ENCODE assay signal across 13 cellular contexts in genomic region chr11:111733655-111734088, GRCh38. TPM values are rescaled to one million over a fixed set of nuclear protein-coding genes. Genes with fewer than 3 reads are reported as not detected.
A peak's percentile ranks its signal among the peaks of the same experiment; 100 is the strongest.
DNase-seq lines count a peak whose midpoint lies in the region; ATAC-seq, FAIRE-seq and TF ChIP-seq lines count a peak whose summit lies in the region.
"Had no signal": no experiment of that assay in that cellular context is flagged by ENCODE, and none has a peak within 500 bp of the region (broad histone marks: within the 10 kb centered on the region; RNA-seq: fewer than 3 reads in every experiment).

No MANE protein-coding gene starts in this region.

- no peak overlapping the region for H3K4ac ChIP-seq in H1 (replicated peaks; ENCODE audit: insufficient read length, low read depth, low read length)

- DNase-seq in Panc1 (ENCODE audit: low read depth, low spot score) = no peak
- DNase-seq in H1 (ENCODE audit: low read depth in 1 of 2, low spot score in 2 of 2) = no peak
- DNase-seq in NCI-H526 treated with DMSO at 0.1 percent for 48 hours (lab: John Stamatoyannopoulos, UW) = no peak
- no peak for DNase-seq in effector CD4-positive, alpha-beta T cell
- no peak for DNase-seq in activated CD4-positive, CD25-positive, alpha-beta regulatory T cell treated with anti-CD3 and anti-CD28 coated beads, Interleukin-2, amount 50 U/mL, for 72 hours
- DNase-seq: activated CD4-positive, alpha-beta memory T cell treated with anti-CD3 and anti-CD28 coated beads, Interleukin-2, amount 10 ng/mL, durations not matched to agents 7 days and 5 days; DMS79; NCI-H2081 treated with DMSO at 0.1 percent for 48 hours; occipital lobe had no signal

- H2BK5ac ChIP-seq in H1 (ENCODE audit: low read depth, low read length) = no peak overlapping the region

- H2AK5ac ChIP-seq in H1 (ENCODE audit: low read depth, low read length) = no peak overlapping the region

- H3K27ac ChIP-seq in Panc1 (ENCODE audit: low read length) (no peak overlapping the region), H1 (ENCODE audit: low read depth, low read length) (no peak overlapping the region), thymus (ENCODE audit: low read depth) (peak overlapping the region; percentile 53)

- no peak overlapping the region for H2AFZ ChIP-seq in H1 (ENCODE audit: low read length)

- no TSS peak for BruUV-seq in Panc1 (replicated peaks; lab: Mats Ljungman, UMichigan)

- no peak overlapping the region for H2BK120ac ChIP-seq in H1 (replicated peaks; ENCODE audit: low read depth, low read length)

- FAIRE-seq in H1 (lab: Jason Lieb, UNC) = no peak

- no peaks in the 10 kb centered on the region for H3K36me3 ChIP-seq in Panc1 (ENCODE audit: control insufficient read depth, insufficient read depth, low read length)
- 0 out of 8 replicates have a peak, but pooled peaks cover 0 to 3% (median 0%) of the 10 kb centered on the region in 4 experiments for H3K36me3 ChIP-seq in H1 (ENCODE audit: control insufficient read depth in 2 of 4, insufficient read depth in 4 of 4, low read length in 3 of 4)
- no peaks in the 10 kb centered on the region for H3K36me3 ChIP-seq in mucosa of stomach (ENCODE audit: control insufficient read depth, insufficient read depth, low read length)
- peaks cover 24% of the 10 kb centered on the region for H3K36me3 ChIP-seq in thymus (ENCODE audit: control insufficient read depth, insufficient read depth)

- 0 out of 2 replicates have a peak overlapping the region, but pooled peaks have one; percentile 3 for H2BK12ac ChIP-seq in H1 (ENCODE audit: low read depth, low read length)

- TF ChIP-seq CTCF in Panc1 (IDR thresholded peaks at IDR 0.05) (no peak), H1 (IDR thresholded peaks at IDR 0.05; ENCODE audit: control extremely low read depth in 1 of 3, insufficient read depth in 1 of 3, low read depth in 1 of 3, low read length in 3 of 3) (no peak)

- POLR2A ChIA-PET in Panc1 (lab: Charles Lee) = interaction anchor here (0.7 kb wide), 1 partner anchor 131 kb away, joined by 3 read pairs; the partner anchor contains the start of gene SIK2
- POLR2A ChIA-PET in H1 (lab: Charles Lee; ENCODE audit: partially characterized antibody) = interaction anchor here (0.6 to 3.3 kb wide), 7 partner anchors 10 to 37 kb away, joined by 3 to 12 read pairs (median 5); partner anchors contain the start of gene PPP2R1B

- no peak overlapping the region for H3K56ac ChIP-seq in H1 (replicated peaks; ENCODE audit: insufficient read length, low read depth, low read length)

- H4K8ac ChIP-seq in H1 (ENCODE audit: extremely low read depth, insufficient read depth, low read length) = peak overlapping the region; percentile 58; the same call in 1 of the 2 replicates

- no peak for TF ChIP-seq RAD21 in H1 (IDR thresholded peaks at IDR 0.05 in 1 of 2, conservative IDR thresholded peaks at IDR 0.05 in 1 of 2; ENCODE audit: low read depth in 2 of 2, low read length in 2 of 2)

- in situ Hi-C loops in Panc1 (cut with HindIII; ENCODE audit: low pct_unique_long_range_greater_than_20kb, low sequenced_read_pairs) = no loop called here

- no peak overlapping the region for H4K5ac ChIP-seq in H1 (ENCODE audit: insufficient read length, low read depth, low read length)

- TF ChIP-seq POLR2A in H1 (IDR thresholded peaks at IDR 0.05; ENCODE audit: control extremely low read depth in 1 of 2, low read depth in 2 of 2, low read length in 2 of 2) = 0 out of 3 replicates have a peak, but pooled peaks of 1 of the 2 experiments have one; percentile 20

- no peak for TF ChIP-seq EP300 in H1 (IDR thresholded peaks at IDR 0.05; ENCODE audit: borderline replicate concordance in 1 of 2, low read depth in 2 of 2, low read length in 2 of 2)

- H4K20me1 ChIP-seq in H1 (replicated peaks in 1 of 2; ENCODE audit: control insufficient read depth in 1 of 2, insufficient read depth in 2 of 2, low read length in 2 of 2) = peaks cover 1 to 4% of the 10 kb centered on the region in 2 experiments

- no peak overlapping the region for H3K18ac ChIP-seq in H1 (ENCODE audit: extremely low read depth, low read length)

- H2BK20ac ChIP-seq in H1 (ENCODE audit: low read length) = no peak overlapping the region

- no peak overlapping the region for H3K23ac ChIP-seq in H1 (ENCODE audit: insufficient read length)

- no peak overlapping the region for H4K91ac ChIP-seq in H1 (replicated peaks; ENCODE audit: insufficient read length, low read length)

- H3K79me1 ChIP-seq in H1 (ENCODE audit: low read depth, low read length) = 0 out of 2 replicates have a peak, but pooled peaks cover 5% of the 10 kb centered on the region

- H3K4me1 ChIP-seq in Panc1 (ENCODE audit: control insufficient read depth, insufficient read depth, low read length) = peaks cover 9% of the 10 kb centered on the region; the same call in 1 of the 2 replicates
- peaks cover 0 to 19% (median 5%) of the 10 kb centered on the region in 4 experiments; a peak in 6 of 7 replicates for H3K4me1 ChIP-seq in H1 (replicated peaks in 1 of 4; ENCODE audit: control insufficient read depth in 3 of 4, insufficient read depth in 4 of 4, low read length in 3 of 4)
- H3K4me1 ChIP-seq in mucosa of stomach (ENCODE audit: control insufficient read depth, insufficient read depth, low read length) = peaks cover 47% of the 10 kb centered on the region
- H3K4me1 ChIP-seq in thymus (ENCODE audit: control insufficient read depth, insufficient read depth, low read length) = no peaks in the 10 kb centered on the region

- H3K9ac ChIP-seq in H1 (replicated peaks in 1 of 4; ENCODE audit: extremely low read depth in 1 of 4, low read depth in 3 of 4, low read length in 3 of 4) (no peak overlapping the region), mucosa of stomach (ENCODE audit: low read length) (peak overlapping the region; percentile 54)

- CTCF ChIA-PET in Panc1 (lab: Charles Lee) (interaction anchor here (1.2 kb wide), 1 partner anchor 108 kb away, joined by 3 read pairs; no protein-coding TSS in a partner anchor), H1 (lab: Charles Lee; ENCODE audit: partially characterized antibody) (interaction anchor here (0.5 to 3.3 kb wide), 13 partner anchors 9 to 167 kb away, joined by 3 to 20 read pairs (median 4); no protein-coding TSS in a partner anchor)

- H3K9me3 ChIP-seq in Panc1 (ENCODE audit: control insufficient read depth, insufficient read depth, low read depth, low read length) = no peaks in the 10 kb centered on the region
- no peaks in the 10 kb centered on the region for H3K9me3 ChIP-seq in H1 (ENCODE audit: insufficient read depth in 2 of 2, low read depth in 1 of 2, low read length in 1 of 2)
- no peaks in the 10 kb centered on the region for H3K9me3 ChIP-seq in mucosa of stomach (ENCODE audit: control insufficient read depth, low read length)
- H3K9me3 ChIP-seq in thymus (ENCODE audit: control insufficient read depth) = no peaks in the 10 kb centered on the region

- H3K23me2 ChIP-seq in H1 (ENCODE audit: low read depth, low read length) = no peaks in the 10 kb centered on the region

- H2BK15ac ChIP-seq in H1 (ENCODE audit: low read length) = no peak overlapping the region

- no peak overlapping the region for H3K14ac ChIP-seq in H1 (ENCODE audit: insufficient read length)

- ATAC-seq in Panc1 = peak; percentile 29; the same call in 1 of the 2 replicates
- ATAC-seq in GM18520 (IDR thresholded peaks at IDR 0.05; ENCODE audit: unreplicated experiment) = no peak
- ATAC-seq: HCT116 had no signal

- no peak overlapping the region for H3K4me3 ChIP-seq in Panc1 (ENCODE audit: low read depth in 2 of 2, low read length in 2 of 2)
- H3K4me3 ChIP-seq in H1 (ENCODE audit: extremely low read depth in 1 of 4, insufficient read depth in 2 of 4, low read depth in 3 of 4, low read length in 4 of 4) = no peak overlapping the region
- H3K4me3 ChIP-seq in mucosa of stomach (ENCODE audit: low read length) = no peak overlapping the region
- no peak overlapping the region for H3K4me3 ChIP-seq in thymus (ENCODE audit: low read length)

- H3K4me2 ChIP-seq in H1 (ENCODE audit: insufficient read depth in 1 of 2, low read depth in 2 of 2, low read length in 2 of 2) = no peak overlapping the region

- intact Hi-C loops in Panc1 (cut with micrococcal nuclease; ENCODE audit: unreplicated experiment) = no loop called here

- no peaks in the 10 kb centered on the region for H3K79me2 ChIP-seq in H1 (ENCODE audit: control insufficient read depth in 1 of 2, insufficient read depth in 2 of 2, low read length in 2 of 2)

- H3K27me3 ChIP-seq in Panc1 (ENCODE audit: control insufficient read depth, insufficient read depth, low read length) = no peaks in the 10 kb centered on the region
- no peaks in the 10 kb centered on the region for H3K27me3 ChIP-seq in H1 (replicated peaks in 1 of 4; ENCODE audit: control insufficient read depth in 3 of 4, extremely low read depth in 1 of 4, insufficient read depth in 3 of 4, low read length in 3 of 4)
- H3K27me3 ChIP-seq in mucosa of stomach (ENCODE audit: control insufficient read depth, insufficient read depth, low read length) = no peaks in the 10 kb centered on the region
- no peaks in the 10 kb centered on the region for H3K27me3 ChIP-seq in thymus (ENCODE audit: control insufficient read depth, insufficient read depth)

- WGBS in H1 (ENCODE audit: extremely low coverage in 1 of 2, insufficient coverage in 1 of 2, insufficient read length in 1 of 2, insufficient replicate concordance in 2 of 2, low coverage in 1 of 2, low lambda C conversion rate in 2 of 2, missing lambda C conversion rate in 1 of 2), 2 experiments = 84% methylated on average over 9 of the region's 9 CpGs; no CpG with 5 or more reads in 1 of the 2 experiments
- WGBS in thymus = 97% methylated on average over 9 of the region's 9 CpGs

TF ChIP-seq in H1, 55 proteins besides CTCF, POLR2A, EP300 and RAD21 (continues in another document):
- TF ChIP-seq BCL11A (IDR thresholded peaks at IDR 0.05; ENCODE audit: low read depth in 2 of 2, low read length in 2 of 2) (no peak), USF2 (IDR thresholded peaks at IDR 0.05; ENCODE audit: low read length) (no peak)

RNA-seq across cellular contexts. Expression of gene PPP2R1B, which starts 32.5 kb away (rescaled TPM):
- 57.7 TPM for total RNA-seq in Panc1 (2021; ENCODE audit: unreplicated experiment)
- polyA plus RNA-seq in Panc1 (2012; ENCODE audit: insufficient read length) = 33.6 TPM
- 86.2 and 87.0 TPM in 2 replicates for total RNA-seq in H1 (2021; fragmentation: NEBNext Ultra II Directional; extraction: Animal tissue kit (Norgen Biotek cat#: 25700))
- 23.1 and 25.8 TPM in 2 replicates for polyA plus RNA-seq in H1 (2011; rRNA removed)
- 33.3 TPM for polyA plus RNA-seq in H1 (2011; cell fraction: cytosol; rRNA removed)
- 17.5 TPM for polyA plus RNA-seq in H1 (2011; cell fraction: nucleus; rRNA removed)
- polyA plus RNA-seq in H1 (2012, experiment 1 of 2) = 35.9 to 67.6 TPM (median 46.9 TPM) in 4 replicates
- polyA plus RNA-seq in H1 (2012, experiment 2 of 2) = 3.2 TPM
- 30.1 TPM for polyA plus RNA-seq in H1 (2013, experiment 1 of 2)
- polyA plus RNA-seq in H1 (2013, experiment 2 of 2) = 30.8 TPM
- polyA minus RNA-seq in H1 (2011; rRNA and poly(A)+ RNA removed) = 119 and 158 TPM in 2 replicates
- polyA minus RNA-seq in H1 (2011; cell fraction: cytosol; rRNA and poly(A)+ RNA removed) = 49.3 TPM
- polyA minus RNA-seq in H1 (2011; cell fraction: nucleus; rRNA and poly(A)+ RNA removed) = 46.8 TPM
- polyA plus RNA-seq in thymus = 10.5 TPM
